ENCODE assay signal across 10 cellular contexts in the genomic region with DNA sequence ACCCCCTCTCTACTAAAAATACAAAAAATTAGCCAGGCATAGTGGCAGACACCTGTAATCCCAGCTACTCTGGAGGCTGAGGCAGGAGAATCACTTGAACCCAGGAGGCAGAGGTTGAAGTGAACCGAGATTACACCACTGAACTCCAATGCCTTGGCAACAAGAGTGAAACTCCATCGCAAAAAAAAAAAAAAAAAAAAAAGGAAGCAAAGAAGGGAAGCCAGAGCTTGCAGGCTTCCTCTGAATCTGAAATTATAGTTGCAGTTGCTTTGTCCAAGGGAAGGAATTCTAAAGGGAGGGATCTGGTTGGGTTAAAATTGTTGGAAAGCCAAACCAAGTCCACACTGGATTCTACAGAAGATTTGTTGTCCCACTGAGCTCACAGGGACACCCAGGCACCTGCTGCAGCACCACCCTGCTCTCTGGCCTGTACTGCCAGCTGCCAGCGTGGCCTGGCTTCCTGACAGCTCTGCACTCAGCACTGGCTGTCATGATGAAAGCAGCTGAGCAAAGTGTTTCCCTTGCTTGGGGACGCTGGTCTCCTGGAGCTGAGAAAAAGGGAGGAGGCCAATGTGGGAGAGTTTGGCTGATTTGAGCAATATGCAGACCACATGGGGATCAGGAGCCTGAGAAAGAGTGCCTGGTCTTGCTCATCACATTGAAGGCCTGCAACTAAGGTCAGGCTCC.
DNase-seq lines count a peak whose midpoint lies in the region; ATAC-seq and TF ChIP-seq lines count a peak whose summit lies in the region.
"Had no signal": no experiment of that assay in that cellular context is flagged by ENCODE, and none has a peak within 500 bp of the region (broad histone marks: within the 10 kb centered on the region; RNA-seq: fewer than 3 reads in every experiment).

No MANE protein-coding gene starts in this region.

- CTCF ChIA-PET in CD4-positive, alpha-beta T cell (lab: Charles Lee): no interaction called here

- peak; percentile 79 for DNase-seq in COR-L47 (lab: John Stamatoyannopoulos, UW)
- DNase-seq in mucosa of gallbladder (ENCODE audit: low spot score): peak; percentile 66
- no peak for DNase-seq in CD4-positive, alpha-beta T cell
- DNase-seq in central memory CD4-positive, alpha-beta T cell: no peak
- no peak for DNase-seq in osteocyte (ENCODE audit: extremely low spot score, unreplicated experiment)

- TF ChIP-seq CTCF in CD4-positive, alpha-beta T cell (IDR thresholded peaks at IDR 0.05): no peak
- TF ChIP-seq CTCF in osteocyte (IDR thresholded peaks at IDR 0.05): no peak

- H3K4me3 Mint-ChIP-seq in IgD-negative memory B cell: peak overlapping the region in 2 of 4 donors; percentile 63 to 83
- no peak overlapping the region for H3K4me3 Mint-ChIP-seq in activated T-helper 17 cell treated with anti-CD3 and anti-CD28 coated beads, Interleukin-2, amount 50 U/mL, for 72 hours
- H3K4me3 Mint-ChIP-seq in CD4-positive, alpha-beta T cell: no peak overlapping the region
- H3K4me3 Mint-ChIP-seq in osteocyte (ENCODE audit: unreplicated experiment): no peak overlapping the region

- H3K27ac Mint-ChIP-seq in IgD-negative memory B cell (peak overlapping the region in 2 of 3 donors; percentile 42 to 67), osteocyte (ENCODE audit: unreplicated experiment) (no peak overlapping the region)
- no peak overlapping the region for H3K27ac Mint-ChIP-seq in activated T-helper 17 cell treated with anti-CD3 and anti-CD28 coated beads, Interleukin-2, amount 50 U/mL, for 72 hours
- H3K27ac Mint-ChIP-seq in CD4-positive, alpha-beta T cell: no peak overlapping the region

- peaks cover 1 to 14% (median 7%) of the 10 kb centered on the region in 3 donors for H3K9me3 Mint-ChIP-seq in IgD-negative memory B cell
- peaks cover 10% of the 10 kb centered on the region for H3K9me3 Mint-ChIP-seq in activated T-helper 17 cell treated with anti-CD3 and anti-CD28 coated beads, Interleukin-2, amount 50 U/mL, for 72 hours
- H3K9me3 Mint-ChIP-seq in CD4-positive, alpha-beta T cell: peaks cover 8% of the 10 kb centered on the region
- H3K9me3 Mint-ChIP-seq in osteocyte (ENCODE audit: unreplicated experiment): peaks cover 16% of the 10 kb centered on the region

- intact Hi-C loops in CD4-positive, alpha-beta T cell (cut with DNase I, micrococcal nuclease): no loop called here

- peaks cover 21% of the 10 kb centered on the region for H3K9me3 ChIP-seq in CD4-positive, alpha-beta T cell (ENCODE audit: control insufficient read depth, low read length)

- H3K4me1 Mint-ChIP-seq in IgD-negative memory B cell: peaks cover 24 to 42% (median 25%) of the 10 kb centered on the region in 3 donors
- H3K4me1 Mint-ChIP-seq in activated T-helper 17 cell treated with anti-CD3 and anti-CD28 coated beads, Interleukin-2, amount 50 U/mL, for 72 hours: no peaks in the 10 kb centered on the region
- H3K4me1 Mint-ChIP-seq in CD4-positive, alpha-beta T cell (ENCODE audit: low read depth): peaks cover 3% of the 10 kb centered on the region
- H3K4me1 Mint-ChIP-seq in osteocyte (ENCODE audit: unreplicated experiment): peaks cover 10% of the 10 kb centered on the region

- no peaks in the 10 kb centered on the region for H3K27me3 ChIP-seq in CD4-positive, alpha-beta T cell (ENCODE audit: control insufficient read depth, insufficient read depth, low read length)
- H3K27me3 ChIP-seq: tibial nerve had no signal

- peak; percentile 12 for ATAC-seq in activated T-helper 17 cell treated with anti-CD3 and anti-CD28 coated beads, Interleukin-2, amount 50 U/mL, for 72 hours (replicated peaks)
- no peak for ATAC-seq in GM21515 (IDR thresholded peaks at IDR 0.05; ENCODE audit: unreplicated experiment)
- no peak for ATAC-seq in CD4-positive, alpha-beta T cell (ENCODE audit: poor library complexity)
- ATAC-seq: K562 had no signal

- H3K27me3 Mint-ChIP-seq in IgD-negative memory B cell (no peaks in the 10 kb centered on the region), osteocyte (ENCODE audit: unreplicated experiment) (peaks cover 30% of the 10 kb centered on the region)
- peaks cover 7% of the 10 kb centered on the region for H3K27me3 Mint-ChIP-seq in activated T-helper 17 cell treated with anti-CD3 and anti-CD28 coated beads, Interleukin-2, amount 50 U/mL, for 72 hours
- H3K27me3 Mint-ChIP-seq in CD4-positive, alpha-beta T cell: no peaks in the 10 kb centered on the region

- H3K27ac ChIP-seq in CD4-positive, alpha-beta T cell (ENCODE audit: low read depth, low read length): no peak overlapping the region

- POLR2A ChIA-PET in CD4-positive, alpha-beta T cell (lab: Charles Lee): no interaction called here

- H3K36me3 Mint-ChIP-seq in IgD-negative memory B cell (no peaks in the 10 kb centered on the region), osteocyte (ENCODE audit: unreplicated experiment) (peaks cover 6% of the 10 kb centered on the region)
- H3K36me3 Mint-ChIP-seq in activated T-helper 17 cell treated with anti-CD3 and anti-CD28 coated beads, Interleukin-2, amount 50 U/mL, for 72 hours (ENCODE audit: low read depth): no peaks in the 10 kb centered on the region
- no peaks in the 10 kb centered on the region for H3K36me3 Mint-ChIP-seq in CD4-positive, alpha-beta T cell (ENCODE audit: low read depth)

Comparison
In these comparisons a context has a peak if more than half of its experiments do, and no peak if none do; other contexts are left out.
1. DNase-seq: peak in COR-L47 (single experiment) and mucosa of gallbladder (single experiment); none in CD4-positive, alpha-beta T cell (0 of 10), central memory CD4-positive, alpha-beta T cell (single experiment) and osteocyte (single experiment).
2. H3K27ac Mint-ChIP-seq: peak in IgD-negative memory B cell (2 of 3); none in activated T-helper 17 cell treated with anti-CD3 and anti-CD28 coated beads, Interleukin-2, amount 50 U/mL, for 72 hours (single experiment), CD4-positive, alpha-beta T cell (single experiment) and osteocyte (single experiment).